Comparison of ENCODE assay signal across 1 cellular context in the genomic region with DNA sequence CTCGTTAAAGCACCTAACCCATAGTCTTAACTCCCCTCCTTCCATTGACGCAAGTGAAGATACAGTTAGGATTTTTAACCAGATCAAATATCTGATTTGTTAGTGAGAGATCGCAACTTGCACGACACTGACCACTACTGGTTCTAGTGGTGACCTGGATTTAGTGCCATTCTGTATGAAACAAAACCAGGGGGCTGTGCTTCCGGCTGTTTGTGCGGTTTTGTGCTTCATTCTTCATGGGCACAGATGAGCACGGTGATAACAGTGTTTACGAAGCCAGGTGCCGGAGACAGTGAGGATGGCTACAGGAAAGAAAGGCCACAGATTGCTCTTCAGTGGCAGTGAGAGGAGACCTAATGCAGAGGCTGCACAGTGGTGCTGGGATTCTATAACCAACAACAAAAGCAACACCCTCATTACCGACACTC.
TF ChIP-seq lines count a peak whose summit lies in the region.

No MANE protein-coding gene starts in this region.

TF ChIP-seq in HepG2, 621 proteins besides CTCF, POLR2A, EP300 and RAD21 (continued from another document and continues in another):
- TF ChIP-seq DZIP1 (CRISPR knock-in tag; IDR thresholded peaks at IDR 0.05) = peak; percentile 11; the same call in 1 of the 2 replicates
- no peak for TF ChIP-seq ZNF484 (CRISPR knock-in tag; IDR thresholded peaks at IDR 0.05; ENCODE audit: borderline replicate concordance, low read depth)
- peak; percentile 21; the same call in 1 of the 2 replicates for TF ChIP-seq GATA4 (IDR thresholded peaks at IDR 0.05; ENCODE audit: borderline replicate concordance, low read depth)
- TF ChIP-seq SMAD3 (CRISPR knock-in tag; IDR thresholded peaks at IDR 0.05) = peak; percentile 46
- TF ChIP-seq ZNF33A (CRISPR knock-in tag; IDR thresholded peaks at IDR 0.05; ENCODE audit: borderline replicate concordance) = no peak
- TF ChIP-seq, protein P1, sequence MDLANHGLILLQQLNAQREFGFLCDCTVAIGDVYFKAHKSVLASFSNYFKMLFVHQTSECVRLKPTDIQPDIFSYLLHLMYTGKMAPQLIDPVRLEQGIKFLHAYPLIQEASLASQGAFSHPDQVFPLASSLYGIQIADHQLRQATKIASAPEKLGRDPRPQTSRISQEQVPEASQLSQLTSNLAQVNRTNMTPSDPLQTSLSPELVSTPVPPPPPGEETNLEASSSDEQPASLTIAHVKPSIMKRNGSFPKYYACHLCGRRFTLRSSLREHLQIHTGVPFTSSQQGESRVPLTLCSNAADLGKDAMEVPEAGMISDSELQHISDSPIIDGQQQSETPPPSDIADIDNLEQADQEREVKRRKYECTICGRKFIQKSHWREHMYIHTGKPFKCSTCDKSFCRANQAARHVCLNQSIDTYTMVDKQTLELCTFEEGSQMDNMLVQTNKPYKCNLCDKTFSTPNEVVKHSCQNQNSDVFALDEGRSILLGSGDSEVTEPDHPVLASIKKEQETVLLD (CRISPR knock-in tag; IDR thresholded peaks at IDR 0.05; ENCODE audit: low read depth) = no peak
- TF ChIP-seq ZKSCAN8 (CRISPR knock-in tag; IDR thresholded peaks at IDR 0.05; ENCODE audit: borderline replicate concordance) = peak; percentile 89; the same call in 1 of the 2 replicates
- TF ChIP-seq GATAD2A (CRISPR knock-in tag; IDR thresholded peaks at IDR 0.05) = peak; percentile 93
- TF ChIP-seq KDM2A (CRISPR knock-in tag; IDR thresholded peaks at IDR 0.05; ENCODE audit: borderline replicate concordance, low read depth) = peak; percentile 58
- TF ChIP-seq TBX2 (CRISPR knock-in tag; IDR thresholded peaks at IDR 0.05; ENCODE audit: borderline replicate concordance) = peak; percentile 88
- no peak for TF ChIP-seq POLR2AphosphoS5 (IDR thresholded peaks at IDR 0.05; ENCODE audit: low read depth, low read length)
- TF ChIP-seq PHF21A (CRISPR knock-in tag; IDR thresholded peaks at IDR 0.05) = peak; percentile 82
- no peak for TF ChIP-seq ZBTB49 (CRISPR knock-in tag; IDR thresholded peaks at IDR 0.05; ENCODE audit: borderline replicate concordance)
- peak; percentile 30; the same call in 1 of the 2 replicates for TF ChIP-seq ZMYM4 (CRISPR knock-in tag; IDR thresholded peaks at IDR 0.05)
- TF ChIP-seq ZNF616 (CRISPR knock-in tag; IDR thresholded peaks at IDR 0.05; ENCODE audit: low read depth) = no peak
- peak; percentile 55; the same call in 1 of the 2 replicates for TF ChIP-seq SIX1 (CRISPR knock-in tag; IDR thresholded peaks at IDR 0.05; ENCODE audit: borderline replicate concordance)
- peak; percentile 72 for TF ChIP-seq PATZ1 (CRISPR knock-in tag; IDR thresholded peaks at IDR 0.05)
- TF ChIP-seq LCORL (IDR thresholded peaks at IDR 0.05) = no peak
- TF ChIP-seq LCORL (CRISPR knock-in tag; IDR thresholded peaks at IDR 0.05) = peak; percentile 73
- no peak for TF ChIP-seq SNAPC2 (CRISPR knock-in tag; IDR thresholded peaks at IDR 0.05)
- peak; percentile 66; the same call in 1 of the 2 replicates for TF ChIP-seq ZNF44 (CRISPR knock-in tag; IDR thresholded peaks at IDR 0.05)
- peak; percentile 76 for TF ChIP-seq MIXL1 (CRISPR knock-in tag; IDR thresholded peaks at IDR 0.05)
- TF ChIP-seq ZNF646 (CRISPR knock-in tag; IDR thresholded peaks at IDR 0.05) = peak; percentile 60; the same call in 1 of the 2 replicates
- TF ChIP-seq ZNF337 (CRISPR knock-in tag; IDR thresholded peaks at IDR 0.05; ENCODE audit: borderline replicate concordance, low read depth) = 0 out of 2 replicates have a peak, but pooled peaks have one; percentile 13
- TF ChIP-seq TP53 (CRISPR knock-in tag; conservative IDR thresholded peaks at IDR 0.05) = no peak; the same call in 1 of the 2 replicates
- no peak for TF ChIP-seq KDM5B (CRISPR knock-in tag; IDR thresholded peaks at IDR 0.05; ENCODE audit: borderline replicate concordance)
- no peak for TF ChIP-seq ZC3H4 (CRISPR knock-in tag; IDR thresholded peaks at IDR 0.05; ENCODE audit: borderline replicate concordance)
- peak; percentile 66; the same call in 1 of the 2 replicates for TF ChIP-seq GABPB1 (CRISPR knock-in tag; IDR thresholded peaks at IDR 0.05)
- no peak for TF ChIP-seq MBNL3 (CRISPR knock-in tag; conservative IDR thresholded peaks at IDR 0.05)
- no peak for TF ChIP-seq MLX (CRISPR knock-in tag; IDR thresholded peaks at IDR 0.05)
- TF ChIP-seq CBX5 (CRISPR knock-in tag; IDR thresholded peaks at IDR 0.05; ENCODE audit: borderline replicate concordance) = 0 out of 2 replicates have a peak, but pooled peaks have one; percentile 12
- peak; percentile 91 for TF ChIP-seq ZNF264 (CRISPR knock-in tag; IDR thresholded peaks at IDR 0.05)
- TF ChIP-seq ZNF441 (CRISPR knock-in tag; IDR thresholded peaks at IDR 0.05; ENCODE audit: borderline replicate concordance) = peak; percentile 82
- TF ChIP-seq, protein P2, sequence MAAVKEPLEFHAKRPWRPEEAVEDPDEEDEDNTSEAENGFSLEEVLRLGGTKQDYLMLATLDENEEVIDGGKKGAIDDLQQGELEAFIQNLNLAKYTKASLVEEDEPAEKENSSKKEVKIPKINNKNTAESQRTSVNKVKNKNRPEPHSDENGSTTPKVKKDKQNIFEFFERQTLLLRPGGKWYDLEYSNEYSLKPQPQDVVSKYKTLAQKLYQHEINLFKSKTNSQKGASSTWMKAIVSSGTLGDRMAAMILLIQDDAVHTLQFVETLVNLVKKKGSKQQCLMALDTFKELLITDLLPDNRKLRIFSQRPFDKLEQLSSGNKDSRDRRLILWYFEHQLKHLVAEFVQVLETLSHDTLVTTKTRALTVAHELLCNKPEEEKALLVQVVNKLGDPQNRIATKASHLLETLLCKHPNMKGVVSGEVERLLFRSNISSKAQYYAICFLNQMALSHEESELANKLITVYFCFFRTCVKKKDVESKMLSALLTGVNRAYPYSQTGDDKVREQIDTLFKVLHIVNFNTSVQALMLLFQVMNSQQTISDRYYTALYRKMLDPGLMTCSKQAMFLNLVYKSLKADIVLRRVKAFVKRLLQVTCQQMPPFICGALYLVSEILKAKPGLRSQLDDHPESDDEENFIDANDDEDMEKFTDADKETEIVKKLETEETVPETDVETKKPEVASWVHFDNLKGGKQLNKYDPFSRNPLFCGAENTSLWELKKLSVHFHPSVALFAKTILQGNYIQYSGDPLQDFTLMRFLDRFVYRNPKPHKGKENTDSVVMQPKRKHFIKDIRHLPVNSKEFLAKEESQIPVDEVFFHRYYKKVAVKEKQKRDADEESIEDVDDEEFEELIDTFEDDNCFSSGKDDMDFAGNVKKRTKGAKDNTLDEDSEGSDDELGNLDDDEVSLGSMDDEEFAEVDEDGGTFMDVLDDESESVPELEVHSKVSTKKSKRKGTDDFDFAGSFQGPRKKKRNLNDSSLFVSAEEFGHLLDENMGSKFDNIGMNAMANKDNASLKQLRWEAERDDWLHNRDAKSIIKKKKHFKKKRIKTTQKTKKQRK (IDR thresholded peaks at IDR 0.05; ENCODE audit: low read length) = no peak
- TF ChIP-seq SPEN (CRISPR knock-in tag; IDR thresholded peaks at IDR 0.05; ENCODE audit: low read depth) = peak; percentile 77; the same call in 1 of the 2 replicates
- TF ChIP-seq PHF8 (CRISPR knock-in tag; IDR thresholded peaks at IDR 0.05) = no peak; the same call in 1 of the 2 replicates
- peak; percentile 88 for TF ChIP-seq IRF2 (CRISPR knock-in tag; IDR thresholded peaks at IDR 0.05)
- TF ChIP-seq BRCA1 (CRISPR knock-in tag; IDR thresholded peaks at IDR 0.05) = peak; percentile 81; the same call in 1 of the 2 replicates
